ENCODE assay signal across 18 cellular contexts in the genomic region with DNA sequence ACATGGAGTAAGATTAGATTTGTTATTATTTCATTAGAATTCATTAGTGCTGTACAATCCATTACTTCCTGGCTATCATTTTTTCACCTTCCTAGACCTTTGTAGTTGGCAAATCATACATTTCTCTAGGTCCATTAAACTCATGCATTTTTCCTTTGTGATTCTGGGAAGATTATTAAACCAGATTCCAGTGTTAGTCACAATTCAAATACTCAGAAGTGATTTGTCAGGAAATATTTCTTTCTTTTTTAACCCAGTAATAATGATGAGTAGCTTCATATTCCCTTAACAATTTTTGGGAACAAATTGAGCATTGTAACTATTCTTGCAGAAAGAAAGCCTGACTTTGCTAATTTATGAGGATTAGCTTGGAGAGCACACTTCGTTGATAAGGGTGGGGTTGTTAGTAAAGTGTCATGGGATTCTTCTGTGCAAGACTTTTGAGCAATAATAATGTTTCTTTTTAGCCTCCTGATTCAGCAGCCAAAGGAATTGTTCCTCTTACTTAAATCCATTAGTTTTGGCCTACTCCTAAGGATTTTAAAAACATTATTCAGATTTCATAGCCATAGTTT. TPM values are rescaled to one million over a fixed set of nuclear protein-coding genes. Genes with fewer than 3 reads are reported as not detected.
DNase-seq lines count a peak whose midpoint lies in the region; ATAC-seq and TF ChIP-seq lines count a peak whose summit lies in the region.
"Had no signal": no experiment of that assay in that cellular context is flagged by ENCODE, and none has a peak within 500 bp of the region (broad histone marks: within the 10 kb centered on the region; RNA-seq: fewer than 3 reads in every experiment).

No MANE protein-coding gene starts in this region.

- intact Hi-C loops in Right ventricle myocardium superior (cut with DNase I) (no loop called here), cardiac septum (cut with DNase I) (no loop called here), sciatic nerve (cut with DNase I) (no loop called here)

- TF ChIP-seq POLR2A in gastroesophageal sphincter (IDR thresholded peaks at IDR 0.05), result no peak

- H3K4me1 ChIP-seq in gastroesophageal sphincter, result no peaks in the 10 kb centered on the region

- DNase-seq in Right ventricle myocardium superior (no peak), cardiac septum (ENCODE audit: low spot score) (no peak), sciatic nerve (ENCODE audit: low spot score) (no peak), SKM-1 treated with dmso at 0.1 percent for 144 hours (lab: John Stamatoyannopoulos, UW; ENCODE audit: unreplicated experiment) (no peak)
- DNase-seq in activated CD4-positive, alpha-beta T cell treated with anti-CD3 and anti-CD28 coated beads, Interleukin-2, amount 50 U/mL, for 1 hour, result no peak
- DNase-seq: CD8-positive, alpha-beta T cell; DMS79 treated with DMSO at 0.1 percent for 48 hours; GDM1; MG63; NCI-H1092; NCI-H524 had no signal

- no peak for TF ChIP-seq CTCF in gastroesophageal sphincter (IDR thresholded peaks at IDR 0.05)

- no peaks in the 10 kb centered on the region for H3K9me3 ChIP-seq in gastroesophageal sphincter
- H3K9me3 ChIP-seq: MG63 had no signal

- WGBS in gastroesophageal sphincter (ENCODE audit: low coverage in 1 of 2), 2 donors, result 50 to 57% methylated on average over 1 of the region's 1 CpG

- no peaks in the 10 kb centered on the region for H3K36me3 ChIP-seq in gastroesophageal sphincter
- H3K36me3 ChIP-seq: BLaER1, MG63 had no signal

- H3K27ac ChIP-seq in gastroesophageal sphincter, result no peak overlapping the region
- H3K27ac ChIP-seq: 22Rv1, BLaER1 had no signal

- no peak for TF ChIP-seq EP300 in gastroesophageal sphincter (IDR thresholded peaks at IDR 0.05)

- H3K27me3 ChIP-seq in gastroesophageal sphincter, result peaks cover 24% of the 10 kb centered on the region
- H3K27me3 ChIP-seq: BLaER1, MG63 had no signal

- no peak overlapping the region for H3K4me3 ChIP-seq in gastroesophageal sphincter
- H3K4me3 ChIP-seq: BLaER1, GM12878, MG63 had no signal

- ATAC-seq in Right ventricle myocardium superior (ENCODE audit: poor library complexity), result peak; percentile 58
- ATAC-seq in gastroesophageal sphincter, result peak; percentile 76
- ATAC-seq in sciatic nerve, result peak; percentile 93
- ATAC-seq in GM21515 (IDR thresholded peaks at IDR 0.05; ENCODE audit: unreplicated experiment), result no peak
- no peak for ATAC-seq in HG02981 (IDR thresholded peaks at IDR 0.05; ENCODE audit: unreplicated experiment)
- ATAC-seq: CD8-positive, alpha-beta T cell; GM12878 had no signal

RNA-seq across cellular contexts. Expression of a gene that starts 18.7 kb away (rescaled TPM):
- not detected for total RNA-seq in Right ventricle myocardium superior
- total RNA-seq in cardiac septum, result not detected
- total RNA-seq in gastroesophageal sphincter, result 10 to 100 TPM in 1 of 4 donors, 1 to 10 TPM in 2, not detected in 1; 1.1 to 14.7 (median 1.2) TPM
- 0.53 TPM for total RNA-seq in sciatic nerve
- total RNA-seq: CD8-positive, alpha-beta T cell; GM12878; H1 had no signal

RNA-seq across cellular contexts. Expression of a gene that starts 32.9 kb away (rescaled TPM):
- total RNA-seq in Right ventricle myocardium superior, result not detected
- total RNA-seq in cardiac septum, result not detected
- total RNA-seq in gastroesophageal sphincter, result not detected
- not detected for total RNA-seq in sciatic nerve
- total RNA-seq: CD8-positive, alpha-beta T cell; GM12878; H1 had no signal

RNA-seq across cellular contexts. Expression of a gene that starts 49.8 kb away (rescaled TPM):
- total RNA-seq in Right ventricle myocardium superior (not detected), cardiac septum (not detected), gastroesophageal sphincter (not detected), sciatic nerve (not detected)
- total RNA-seq: CD8-positive, alpha-beta T cell; GM12878; H1 had no signal

RNA-seq across cellular contexts. Expression of a gene that starts 57.3 kb away (rescaled TPM):
- total RNA-seq in Right ventricle myocardium superior (not detected), cardiac septum (not detected), gastroesophageal sphincter (10 to 100 TPM in 1 of 4 donors, 1 to 10 TPM in 2, under 1 TPM in 1; 0.94 to 17.8 (median 1.8) TPM), sciatic nerve (8.2 TPM)
- total RNA-seq: CD8-positive, alpha-beta T cell had no signal

Comparison
In these comparisons a context has a peak if more than half of its experiments do, and no peak if none do; other contexts are left out.
1. ATAC-seq: peak in Right ventricle myocardium superior (single experiment), gastroesophageal sphincter (single experiment) and sciatic nerve (single experiment); none in GM21515 (single experiment) and HG02981 (single experiment).